In the genomic region with DNA sequence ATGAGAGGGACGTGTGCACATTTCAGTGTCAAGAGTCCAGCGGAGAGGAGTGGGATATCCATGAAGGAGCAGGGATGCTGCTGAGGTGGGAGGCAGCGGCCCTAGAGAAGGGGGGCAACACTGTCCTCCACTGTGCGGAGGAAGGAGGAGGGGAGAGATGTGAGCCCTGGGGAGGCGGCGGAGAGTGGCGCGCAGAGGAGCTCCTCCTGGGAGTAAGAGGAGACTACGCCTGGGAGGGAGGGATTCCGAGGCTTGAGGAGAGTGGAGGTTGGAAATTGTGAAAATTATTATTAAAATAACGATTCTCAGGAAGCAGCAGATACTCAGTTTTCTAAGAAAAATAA, we compare ENCODE assay signal across 24 cellular contexts.
A peak's percentile ranks its signal among the peaks of the same experiment; 100 is the strongest.
DNase-seq lines count a peak whose midpoint lies in the region; ATAC-seq and TF ChIP-seq lines count a peak whose summit lies in the region.
"Had no signal": no experiment of that assay in that cellular context is flagged by ENCODE, and none has a peak within 500 bp of the region (broad histone marks: within the 10 kb centered on the region; RNA-seq: fewer than 3 reads in every experiment).

No MANE protein-coding gene starts in this region.

- no peaks in the 10 kb centered on the region for H4K20me1 ChIP-seq in GM23248 (ENCODE audit: insufficient read depth)

- no peak overlapping the region for H3K4me2 ChIP-seq in GM23248 (ENCODE audit: unreplicated experiment)
- H3K4me2 ChIP-seq: A549 had no signal

- H3K9ac ChIP-seq in GM23248, result no peak overlapping the region

- no peaks in the 10 kb centered on the region for H3K36me3 ChIP-seq in GM23248 (ENCODE audit: low read depth)
- H3K36me3 ChIP-seq in upper lobe of left lung, result no peaks in the 10 kb centered on the region
- H3K36me3 ChIP-seq: BE2C, Peyer's patch had no signal

- H3K27ac Mint-ChIP-seq in activated CD8-positive, alpha-beta T cell treated with anti-CD3 and anti-CD28 coated beads, Interleukin-2, amount 10 ng/mL, durations not matched to agents 7 days and 5 days, result peak overlapping the region; percentile 77
- H3K27ac Mint-ChIP-seq in activated CD8-positive, alpha-beta T cell treated with anti-CD3 and anti-CD28 coated beads for 36 hours, result no peak overlapping the region
- H3K27ac Mint-ChIP-seq: IgD-negative memory B cell had no signal

- no peak for TF ChIP-seq POLR2A in upper lobe of left lung (IDR thresholded peaks at IDR 0.05)

- H3K4me3 Mint-ChIP-seq in activated CD8-positive, alpha-beta T cell treated with anti-CD3 and anti-CD28 coated beads, Interleukin-2, amount 10 ng/mL, durations not matched to agents 7 days and 5 days, result no peak overlapping the region
- H3K4me3 Mint-ChIP-seq in activated CD8-positive, alpha-beta T cell treated with anti-CD3 and anti-CD28 coated beads for 36 hours, result no peak overlapping the region

- H2AFZ ChIP-seq in GM23248, result 0 out of 2 replicates have a peak overlapping the region, but pooled peaks have one; percentile 43

- H3K27ac ChIP-seq in GM23248 (0 out of 2 replicates have a peak overlapping the region, but pooled peaks have one; percentile 43), upper lobe of left lung (peak overlapping the region in 3 of 4 donors; percentile 55 to 63 (median 61))
- H3K27ac ChIP-seq: A549 had no signal

- no peak for TF ChIP-seq CTCF in activated CD8-positive, alpha-beta T cell treated with anti-CD3 and anti-CD28 coated beads for 36 hours (IDR thresholded peaks at IDR 0.05)
- TF ChIP-seq CTCF in upper lobe of left lung (IDR thresholded peaks at IDR 0.05), result no peak

- no peak for DNase-seq in activated CD8-positive, alpha-beta T cell treated with anti-CD3 and anti-CD28 coated beads, Interleukin-2, amount 10 ng/mL, durations not matched to agents 7 days and 5 days
- no peak for DNase-seq in activated CD8-positive, alpha-beta T cell treated with anti-CD3 and anti-CD28 coated beads for 36 hours
- no peak for DNase-seq in GM23248
- DNase-seq in left kidney (ENCODE audit: low read depth, low spot score), result peak; percentile 19
- DNase-seq in upper lobe of left lung, result peak in 1 of 2 donors; percentile 26
- DNase-seq in NCI-H446 treated with DMSO at 0.1 percent for 48 hours (lab: John Stamatoyannopoulos, UW), result no peak
- DNase-seq: BE2C; Caco-2; CD4-positive, alpha-beta memory T cell; DMS 273 treated with DMSO at 0.1 percent for 48 hours; DMS79 treated with DMSO at 0.1 percent for 48 hours; GOT3; Karpas-422; NCI-H1105 treated with DMSO at 0.1 percent for 48 hours; NCI-H1694; NCI-H2081; NCI-H2171; NCI-H345; NCI-H526; Peyer's patch had no signal

- H3K27me3 ChIP-seq in GM23248 (replicated peaks; ENCODE audit: insufficient read depth) (no peaks in the 10 kb centered on the region), upper lobe of left lung (no peaks in the 10 kb centered on the region)
- H3K27me3 ChIP-seq: BE2C, Peyer's patch had no signal

- H3K4me1 ChIP-seq in GM23248 (ENCODE audit: insufficient read depth) (peaks cover 60% of the 10 kb centered on the region), upper lobe of left lung (peaks cover 8 to 16% (median 12%) of the 10 kb centered on the region in 4 donors)
- H3K4me1 ChIP-seq: A549, Caco-2 had no signal

- H3K9me2 ChIP-seq in GM23248 (ENCODE audit: insufficient read depth), result no peaks in the 10 kb centered on the region

- ATAC-seq in activated CD8-positive, alpha-beta T cell treated with anti-CD3 and anti-CD28 coated beads, Interleukin-2, amount 10 ng/mL, durations not matched to agents 7 days and 5 days, result no peak
- no peak for ATAC-seq in activated CD8-positive, alpha-beta T cell treated with anti-CD3 and anti-CD28 coated beads for 36 hours
- ATAC-seq in upper lobe of left lung (ENCODE audit: low FRiP score in 2 of 2) (peak in 1 of 2 donors; percentile 44), HG03175 (IDR thresholded peaks at IDR 0.05; ENCODE audit: unreplicated experiment) (no peak)
- ATAC-seq: A549, GM12878 had no signal

- no peaks in the 10 kb centered on the region for H3K79me2 ChIP-seq in GM23248 (ENCODE audit: insufficient read depth)

- peaks cover 54% of the 10 kb centered on the region for H3F3A ChIP-seq in GM23248 (ENCODE audit: insufficient read depth)

- in situ Hi-C loops in GM23248 (cut with MboI), result no loop called here

- H3K4me3 ChIP-seq in GM23248, result no peak overlapping the region
- no peak overlapping the region for H3K4me3 ChIP-seq in upper lobe of left lung
- H3K4me3 ChIP-seq: A549, GM12878, Peyer's patch had no signal

- WGBS in GM23248 (ENCODE audit: low coverage in 1 of 2, low lambda C conversion rate in 2 of 2, missing lambda C conversion rate in 2 of 2), 2 experiments, result 93 to 99% methylated on average over 11 of the region's 11 CpGs
- WGBS in upper lobe of left lung, 2 donors, result 83 to 94% methylated on average over 11 of the region's 11 CpGs

- H3K27me3 Mint-ChIP-seq in activated CD8-positive, alpha-beta T cell treated with anti-CD3 and anti-CD28 coated beads, Interleukin-2, amount 10 ng/mL, durations not matched to agents 7 days and 5 days (ENCODE audit: low read depth), result peaks cover 5% of the 10 kb centered on the region
- H3K27me3 Mint-ChIP-seq in activated CD8-positive, alpha-beta T cell treated with anti-CD3 and anti-CD28 coated beads for 36 hours, result no peaks in the 10 kb centered on the region
- H3K27me3 Mint-ChIP-seq: IgD-negative memory B cell had no signal

- CTCF ChIA-PET in activated CD8-positive, alpha-beta T cell treated with anti-CD3 and anti-CD28 coated beads, Interleukin-2, amount 10 ng/mL, durations not matched to agents 7 days and 5 days (lab: Charles Lee), result interaction anchor here (1.5 kb wide), 1 partner anchor 145 kb away, joined by 4 read pairs; a partner anchor contains a TSS
- CTCF ChIA-PET in activated CD8-positive, alpha-beta T cell treated with anti-CD3 and anti-CD28 coated beads for 36 hours (lab: Charles Lee), result no interaction called here

- TF ChIP-seq EP300 in upper lobe of left lung (IDR thresholded peaks at IDR 0.05), result no peak

- POLR2A ChIA-PET in activated CD8-positive, alpha-beta T cell treated with anti-CD3 and anti-CD28 coated beads, Interleukin-2, amount 10 ng/mL, durations not matched to agents 7 days and 5 days (lab: Charles Lee), result interaction anchor here (0.6 kb wide), 1 partner anchor 145 kb away, joined by 3 read pairs; a partner anchor contains a TSS
- POLR2A ChIA-PET in activated CD8-positive, alpha-beta T cell treated with anti-CD3 and anti-CD28 coated beads for 36 hours (lab: Charles Lee), result no interaction called here

- no peaks in the 10 kb centered on the region for H3K9me3 Mint-ChIP-seq in activated CD8-positive, alpha-beta T cell treated with anti-CD3 and anti-CD28 coated beads, Interleukin-2, amount 10 ng/mL, durations not matched to agents 7 days and 5 days (ENCODE audit: insufficient read depth)
- H3K9me3 Mint-ChIP-seq in activated CD8-positive, alpha-beta T cell treated with anti-CD3 and anti-CD28 coated beads for 36 hours, result no peaks in the 10 kb centered on the region

- no peaks in the 10 kb centered on the region for H3K9me3 ChIP-seq in GM23248 (ENCODE audit: low read depth)
- no peaks in the 10 kb centered on the region for H3K9me3 ChIP-seq in upper lobe of left lung
- H3K9me3 ChIP-seq: A549, BE2C, Caco-2, Peyer's patch had no signal

- H3K36me3 Mint-ChIP-seq in activated CD8-positive, alpha-beta T cell treated with anti-CD3 and anti-CD28 coated beads, Interleukin-2, amount 10 ng/mL, durations not matched to agents 7 days and 5 days (ENCODE audit: low read depth), result no peaks in the 10 kb centered on the region
- no peaks in the 10 kb centered on the region for H3K36me3 Mint-ChIP-seq in activated CD8-positive, alpha-beta T cell treated with anti-CD3 and anti-CD28 coated beads for 36 hours (ENCODE audit: low read depth)
- H3K36me3 Mint-ChIP-seq: CD4-positive, alpha-beta memory T cell had no signal

- H3K4me1 Mint-ChIP-seq in activated CD8-positive, alpha-beta T cell treated with anti-CD3 and anti-CD28 coated beads, Interleukin-2, amount 10 ng/mL, durations not matched to agents 7 days and 5 days (ENCODE audit: low read depth), result peaks cover 27% of the 10 kb centered on the region
- H3K4me1 Mint-ChIP-seq in activated CD8-positive, alpha-beta T cell treated with anti-CD3 and anti-CD28 coated beads for 36 hours (ENCODE audit: low read depth), result peaks cover 13% of the 10 kb centered on the region

- intact Hi-C loops in activated CD8-positive, alpha-beta T cell treated with anti-CD3 and anti-CD28 coated beads for 36 hours (cut with micrococcal nuclease), result no loop called here
